8 cellular contexts compared by ENCODE assay signal in the genomic region with DNA sequence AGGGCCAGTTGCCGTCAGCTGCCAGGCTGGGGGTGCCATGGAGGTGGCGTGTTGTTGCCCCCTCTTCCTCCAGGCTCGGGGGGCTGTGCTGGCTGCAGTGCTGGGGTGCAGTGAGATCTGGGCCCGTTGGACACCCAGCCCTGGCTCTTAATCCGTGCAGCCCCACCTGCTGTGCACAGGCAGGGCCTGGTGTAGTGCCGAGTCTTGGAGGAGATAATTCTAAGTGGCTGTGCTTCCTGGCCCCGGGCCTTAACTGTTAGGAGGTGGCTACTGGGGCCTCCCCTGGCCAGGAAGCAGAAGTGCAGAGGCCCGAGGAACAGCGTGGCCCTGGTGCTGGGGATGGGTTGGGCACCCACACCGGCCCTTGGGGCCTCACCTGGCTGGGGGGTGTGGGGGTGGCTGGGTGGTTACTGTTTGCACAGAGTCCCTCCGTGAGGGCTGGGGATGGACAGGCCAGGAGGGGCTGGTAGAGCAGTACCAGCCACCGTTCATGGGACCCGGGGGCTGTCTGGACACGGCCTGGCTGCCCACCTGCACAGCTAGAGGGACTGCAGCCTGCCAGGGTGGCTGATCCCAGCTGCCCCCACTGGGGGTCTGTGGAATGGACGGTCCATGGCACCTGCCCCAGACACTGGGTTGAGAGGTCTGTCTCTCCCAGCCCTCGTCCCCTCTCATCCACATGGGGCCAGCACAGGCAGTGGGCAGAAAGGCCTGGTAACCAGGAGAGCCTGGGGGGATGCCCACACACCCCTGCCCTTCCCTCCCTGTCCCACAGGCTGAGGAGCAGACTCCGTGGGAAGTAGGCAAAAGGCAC. TPM values are rescaled to one million over a fixed set of nuclear protein-coding genes. Genes with fewer than 3 reads are reported as not detected.
DNase-seq lines count a peak whose midpoint lies in the region; ATAC-seq and TF ChIP-seq lines count a peak whose summit lies in the region.

No MANE protein-coding gene starts in this region.

- H3K27ac ChIP-seq in breast epithelium = peak overlapping the region; percentile 55 to 97
- no peak overlapping the region for H3K27ac ChIP-seq in osteoblast (ENCODE audit: low read depth, low read length)
- H3K27ac ChIP-seq in uterus = no peak overlapping the region

- H4K20me1 ChIP-seq in osteoblast (ENCODE audit: insufficient read depth, low read length) = peaks cover 39% of the 10 kb centered on the region

- H3K9me3 ChIP-seq in breast epithelium (no peaks in the 10 kb centered on the region), osteoblast (ENCODE audit: low read depth, low read length) (no peaks in the 10 kb centered on the region), uterus (no peaks in the 10 kb centered on the region)

- H3K4me1 ChIP-seq in breast epithelium (peaks cover 12 to 25% of the 10 kb centered on the region in 2 donors), osteoblast (ENCODE audit: insufficient read depth, low read length) (peaks cover 21% of the 10 kb centered on the region), uterus (peaks cover 9 to 19% of the 10 kb centered on the region in 2 donors)

- no peak for TF ChIP-seq POLR2A in breast epithelium (IDR thresholded peaks at IDR 0.05)
- no peak for TF ChIP-seq POLR2A in uterus (IDR thresholded peaks at IDR 0.05)

- TF ChIP-seq CTCF in GM12865 (IDR thresholded peaks at IDR 0.05; ENCODE audit: insufficient read depth, low read depth, low read length, missing control alignments) (no peak), breast epithelium (IDR thresholded peaks at IDR 0.05) (peak in 1 of 3 donors; percentile 17), osteoblast (IDR thresholded peaks at IDR 0.05; ENCODE audit: extremely low read depth, low read depth, low read length) (peak; percentile 22), uterus (IDR thresholded peaks at IDR 0.05) (no peak)

- no peaks in the 10 kb centered on the region for H3K27me3 ChIP-seq in breast epithelium
- H3K27me3 ChIP-seq in osteoblast (ENCODE audit: insufficient read depth, low read length) = no peaks in the 10 kb centered on the region
- no peaks in the 10 kb centered on the region for H3K27me3 ChIP-seq in uterus

- H3K36me3 ChIP-seq in breast epithelium (peaks cover 12% of the 10 kb centered on the region), osteoblast (ENCODE audit: insufficient read depth, low read length) (peaks cover 35% of the 10 kb centered on the region), uterus (no peaks in the 10 kb centered on the region)

- ATAC-seq in HG02852 (IDR thresholded peaks at IDR 0.05; ENCODE audit: unreplicated experiment) = no peak

- no peaks in the 10 kb centered on the region for H3K79me2 ChIP-seq in osteoblast (ENCODE audit: insufficient read depth, low read length)

- no peak overlapping the region for H3K4me2 ChIP-seq in osteoblast (ENCODE audit: insufficient read depth, low read length)

- H3K4me3 ChIP-seq in GM12865 (ENCODE audit: low read depth, low read length) (no peak overlapping the region), breast epithelium (peak overlapping the region in 1 of 3 donors; percentile 15), osteoblast (ENCODE audit: insufficient read depth, low read length) (no peak overlapping the region), uterus (no peak overlapping the region)

- intact Hi-C loops in breast epithelium (cut with DNase I; ENCODE audit: low total_unique reads) (no loop called here), uterus (cut with DNase I; ENCODE audit: low total_unique reads) (loop anchor here (10.0 kb wide), 1 partner anchor 182 kb away; a partner anchor contains a TSS)

- DNase-seq in GM12865 (ENCODE audit: low read depth) (peak; percentile 56), MV-4-11 (lab: John Stamatoyannopoulos, UW) (peak; percentile 60), breast epithelium (ENCODE audit: low spot score in 2 of 2) (no peak), osteoblast (ENCODE audit: insufficient read length, low spot score, missing footprints) (no peak), nucleus accumbens (lab: John Stamatoyannopoulos, UW) (no peak), uterus (no peak)
- DNase-seq in activated effector memory CD4-positive, alpha-beta T cell treated with Interleukin-2 at 50 U/mL for 16 hours = no peak

- no peak overlapping the region for H2AFZ ChIP-seq in osteoblast (ENCODE audit: low read length)

RNA-seq across cellular contexts. Expression of a gene that starts 3.3 kb away (rescaled TPM):
- total RNA-seq in breast epithelium (1,000 to 10,000 TPM in 1 of 3 donors, 100 to 1,000 TPM in 2; 357 to 1,796 (median 492) TPM), osteoblast (515 TPM in 2 replicates), uterus (100 to 1,000 TPM in 3 of 4 donors, 10 to 100 TPM in 1; 68.2 to 357 (median 163) TPM)

RNA-seq across cellular contexts. Expression of a gene that starts 11.9 kb away (rescaled TPM):
- total RNA-seq in breast epithelium = 100 to 1,000 TPM in 1 of 3 donors, 10 to 100 TPM in 2; 65.9 to 175 (median 89.1) TPM
- total RNA-seq in osteoblast = 70.2 and 74.0 TPM in 2 replicates
- 100 to 1,000 TPM in 1 of 4 donors, 10 to 100 TPM in 3; 13.6 to 112 (median 59.8) TPM for total RNA-seq in uterus

RNA-seq across cellular contexts. Expression of a gene that starts 40.1 kb away (rescaled TPM):
- total RNA-seq in breast epithelium = 10 to 100 TPM; 18.7 to 43.2 (median 23.9) TPM
- 0.59 and 0.72 TPM in 2 replicates for total RNA-seq in osteoblast
- 100 to 1,000 TPM in 1 of 4 donors, 1 to 10 TPM in 3; 4.1 to 154 (median 8.6) TPM for total RNA-seq in uterus

Comparison
In these comparisons a context has a peak if more than half of its experiments do, and no peak if none do; other contexts are left out.
1. DNase-seq: peak in GM12865 (single experiment) and MV-4-11 (single experiment); none in breast epithelium (0 of 2), osteoblast (single experiment), nucleus accumbens (0 of 56), uterus (0 of 2) and activated effector memory CD4-positive, alpha-beta T cell treated with Interleukin-2 at 50 U/mL for 16 hours (single experiment).
2. H3K27ac ChIP-seq: peak in breast epithelium (2 of 2); none in osteoblast (single experiment) and uterus (0 of 2).